ENCODE assay signal across 8 cellular contexts in genomic region chr5:14351845-14352712, GRCh38.
DNase-seq lines count a peak whose midpoint lies in the region; ATAC-seq and TF ChIP-seq lines count a peak whose summit lies in the region.

No MANE protein-coding gene starts in this region.

- no peaks in the 10 kb centered on the region for H3K4me1 Mint-ChIP-seq in Calu3 (ENCODE audit: low read depth, unreplicated experiment)
- H3K4me1 Mint-ChIP-seq in natural killer cell = peaks cover 10 to 15% of the 10 kb centered on the region in 2 donors

- H3K4me3 Mint-ChIP-seq in Calu3 (ENCODE audit: low read depth, unreplicated experiment) (no peak overlapping the region), natural killer cell (no peak overlapping the region)

- intact Hi-C loops in Calu3 (cut with micrococcal nuclease; ENCODE audit: unreplicated experiment) = loop anchor here (2.0 kb wide), 1 partner anchor 243 kb away; no protein-coding TSS in a partner anchor
- intact Hi-C loops in natural killer cell (cut with micrococcal nuclease) = loop anchor here (1.0 to 2.0 kb wide), 3 partner anchors 15 to 296 kb away; no protein-coding TSS in a partner anchor

- peaks cover 21% of the 10 kb centered on the region for H3K36me3 Mint-ChIP-seq in Calu3 (ENCODE audit: insufficient read depth, unreplicated experiment)
- H3K36me3 Mint-ChIP-seq in natural killer cell = no peaks in the 10 kb centered on the region

- H3K4me3 ChIP-seq in HL-60 (replicated peaks; ENCODE audit: insufficient read depth, low read length) (no peak overlapping the region), epithelial cell of esophagus (ENCODE audit: low read length) (no peak overlapping the region)

- no peaks in the 10 kb centered on the region for H3K27me3 Mint-ChIP-seq in Calu3 (ENCODE audit: unreplicated experiment)
- H3K27me3 Mint-ChIP-seq in natural killer cell (ENCODE audit: low read depth in 2 of 2) = no peaks in the 10 kb centered on the region

- peak; percentile 90 to 99 (median 99) for ATAC-seq in natural killer cell

- H3K9me3 Mint-ChIP-seq in Calu3 (ENCODE audit: low read depth, unreplicated experiment) (no peaks in the 10 kb centered on the region), natural killer cell (no peaks in the 10 kb centered on the region)

- no TSS peak for BruUV-seq in Calu3 (replicated peaks; lab: Mats Ljungman, UMichigan)

- CTCF ChIA-PET in Calu3 (lab: Charles Lee) = interaction anchor here (0.6 to 1.2 kb wide), 3 partner anchors 241 to 662 kb away, joined by 3 to 9 read pairs (median 4); no protein-coding TSS in a partner anchor

- H3K27ac ChIP-seq in HL-60 (replicated peaks) = no peak overlapping the region

- H3K27me3 ChIP-seq in HL-60 (ENCODE audit: insufficient read depth, poor library complexity, severe bottlenecking) = no peaks in the 10 kb centered on the region

- TF ChIP-seq CTCF in Calu3 (IDR thresholded peaks at IDR 0.05; ENCODE audit: unreplicated experiment) (peak; percentile 81), GM20000 (IDR thresholded peaks at IDR 0.05; ENCODE audit: extremely low read depth, missing control alignments) (peak; percentile 81), HL-60 (IDR thresholded peaks at IDR 0.05; ENCODE audit: insufficient read depth, low read length) (peak; percentile 97), epithelial cell of esophagus (IDR thresholded peaks at IDR 0.05; ENCODE audit: insufficient read depth, low read depth, low read length, missing control alignments) (peak; percentile 97), natural killer cell (IDR thresholded peaks at IDR 0.05) (peak; percentile 90)

- DNase-seq in Calu3 (peak; percentile 65), GM20000 (ENCODE audit: low spot score) (peak; percentile 81), HL-60 (ENCODE audit: low read depth in 1 of 2, low spot score in 1 of 2) (peak; percentile 26 to 56), NOMO-1 treated with DMSO at 0.1 percent for 48 hours (lab: John Stamatoyannopoulos, UW; ENCODE audit: unreplicated experiment) (peak; percentile 82), epithelial cell of esophagus (ENCODE audit: low read depth) (peak; percentile 73), natural killer cell (peak; percentile 57)
- DNase-seq in activated CD8-positive, alpha-beta memory T cell treated with anti-CD3 and anti-CD28 coated beads, Interleukin-2, amount 50 U/mL, for 1 hour (ENCODE audit: extremely low read depth) = peak; percentile 5
- DNase-seq in stimulated activated naive CD4-positive, alpha-beta T cell (lab: John Stamatoyannopoulos, UW) = peak; percentile 8 to 55 (median 37)

- H3K27ac Mint-ChIP-seq in Calu3 (ENCODE audit: unreplicated experiment) (no peak overlapping the region), natural killer cell (no peak overlapping the region)

Comparison
In these comparisons a context has a peak if more than half of its experiments do, and no peak if none do; other contexts are left out.
1. DNase-seq: peak in every context shown above with its lines; median percentile 82 in NOMO-1 treated with DMSO at 0.1 percent for 48 hours; 81 in GM20000; 73 in epithelial cell of esophagus; 65 in Calu3; 57 in natural killer cell; 41 in HL-60; 37 in stimulated activated naive CD4-positive, alpha-beta T cell; 5 in activated CD8-positive, alpha-beta memory T cell treated with anti-CD3 and anti-CD28 coated beads, Interleukin-2, amount 50 U/mL, for 1 hour.